ENCODE assay signal across 40 cellular contexts in the genomic region with DNA sequence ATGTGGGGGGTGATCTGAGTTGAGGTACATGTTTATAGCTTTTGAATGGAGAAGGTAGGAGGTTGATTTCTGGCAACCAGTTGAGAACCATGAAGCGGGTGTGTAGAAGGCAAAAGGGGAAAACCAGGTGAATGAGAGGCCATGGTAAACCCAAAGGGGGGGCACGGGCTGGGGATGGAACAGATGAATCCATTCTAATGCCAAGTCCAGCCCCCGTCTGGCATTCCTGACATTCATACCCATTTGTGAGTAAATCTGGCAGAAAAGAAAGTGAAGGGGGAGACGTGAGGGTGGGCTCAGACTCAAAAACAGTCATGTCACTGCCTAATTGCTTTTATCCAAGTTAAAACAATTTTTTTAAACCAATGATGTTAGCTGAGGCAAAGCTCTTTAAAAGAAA.
"Had no signal": no experiment of that assay in that cellular context is flagged by ENCODE, and none has a peak within 500 bp of the region (broad histone marks: within the 10 kb centered on the region; RNA-seq: fewer than 3 reads in every experiment).

No MANE protein-coding gene starts in this region.

- DNase-seq: activated B cell treated with CpG ODN at 0.5 μM for 24 hours; activated CD4-positive, alpha-beta memory T cell treated with anti-CD3 and anti-CD28 coated beads for 36 hours; activated CD4-positive, alpha-beta T cell treated with anti-CD3 and anti-CD28 coated beads for 4 hours; activated CD4-positive, alpha-beta T cell treated with anti-CD3 and anti-CD28 coated beads, Interleukin-2, amount 50 U/mL, for 1 hour; activated CD4-positive, CD25-positive, alpha-beta regulatory T cell treated with anti-CD3 and anti-CD28 coated beads, Interleukin-2, amount 50 U/mL, for 72 hours; activated CD8-positive, alpha-beta memory T cell treated with anti-CD3 and anti-CD28 coated beads, Interleukin-2, amount 50 U/mL, for 4 hours; activated effector memory CD4-positive, alpha-beta T cell treated with Interleukin-2 at 50 U/mL for 16 hours; activated naive CD4-positive, alpha-beta T cell treated with anti-CD3 and anti-CD28 coated beads, Interleukin-2, amount 10 ng/mL, durations not matched to agents 7 days and 5 days; activated naive CD8-positive, alpha-beta T cell treated with anti-CD3 and anti-CD28 coated beads, Interleukin-2, amount 50 U/mL, for 24 hours; activated T-cell treated with anti-CD3 and anti-CD28 coated beads for 4 hours; activated T-cell treated with anti-CD3 and anti-CD28 coated beads, Interleukin-2, amount 50 U/mL, for 4 hours; amniotic stem cell; body of pancreas; cerebellar nuclear complex; Kasumi-1; KG1; MG63; MV-4-11; NCI-H1092; NCI-H146; NCI-H187 treated with DMSO at 0.1 percent for 48 hours; NCI-H2081; NCI-H2171 treated with DMSO at 0.1 percent for 48 hours; NCI-H2227 treated with DMSO at 0.1 percent for 48 hours; NCI-H446 treated with DMSO at 0.1 percent for 48 hours; NCI-H524; NCI-H69; NCI-H82; NK-92 treated with Interleukin-12 subunit alpha and Interleukin-12 subunit beta, amount 100 ng/mL, for 24 hours; Peyer's patch; RPMI8226; SIG-M5; T-cell; T-helper 17 cell had no signal

- H3K9me3 ChIP-seq: ascending aorta, body of pancreas, breast epithelium, MG63, Peyer's patch had no signal

- H3K4me1 Mint-ChIP-seq: activated B cell treated with CpG ODN at 0.5 μM for 24 hours; activated naive CD4-positive, alpha-beta T cell treated with anti-CD3 and anti-CD28 coated beads, Interleukin-2, amount 10 ng/mL, durations not matched to agents 7 days and 5 days; activated naive CD8-positive, alpha-beta T cell treated with anti-CD3 and anti-CD28 coated beads, Interleukin-2, amount 50 U/mL, for 24 hours; T-cell; T-helper 17 cell had no signal

- H3K9me3 Mint-ChIP-seq: activated B cell treated with CpG ODN at 0.5 μM for 24 hours; activated CD4-positive, alpha-beta memory T cell treated with anti-CD3 and anti-CD28 coated beads for 36 hours; activated naive CD4-positive, alpha-beta T cell treated with anti-CD3 and anti-CD28 coated beads, Interleukin-2, amount 10 ng/mL, durations not matched to agents 7 days and 5 days; activated naive CD8-positive, alpha-beta T cell treated with anti-CD3 and anti-CD28 coated beads, Interleukin-2, amount 50 U/mL, for 24 hours; activated T-cell treated with anti-CD3 and anti-CD28 coated beads, Interleukin-2, amount 50 U/mL, for 4 hours; activated T-helper 1 cell treated with anti-CD3 and anti-CD28 coated beads, Interleukin-12 subunit alpha, Interleukin-12 subunit beta, Interleukin-2, Interleukin-4 antibody, amounts not matched to agents 30 ng/mL and 10 ng/mL and 1 ng/mL, durations not matched to agents 14 hours and 24 hours and 36 hours; T-cell had no signal

- H3K4me3 Mint-ChIP-seq: activated B cell treated with CpG ODN at 0.5 μM for 24 hours; activated CD4-positive, alpha-beta memory T cell treated with anti-CD3 and anti-CD28 coated beads for 36 hours; activated naive CD4-positive, alpha-beta T cell treated with anti-CD3 and anti-CD28 coated beads, Interleukin-2, amount 10 ng/mL, durations not matched to agents 7 days and 5 days; activated naive CD8-positive, alpha-beta T cell; activated naive CD8-positive, alpha-beta T cell treated with anti-CD3 and anti-CD28 coated beads, Interleukin-2, amount 50 U/mL, for 24 hours; activated T-cell treated with anti-CD3 and anti-CD28 coated beads, Interleukin-2, amount 50 U/mL, for 4 hours; activated T-helper 1 cell treated with anti-CD3 and anti-CD28 coated beads, Interleukin-12 subunit alpha, Interleukin-12 subunit beta, Interleukin-2, Interleukin-4 antibody, amounts not matched to agents 30 ng/mL and 10 ng/mL and 1 ng/mL, durations not matched to agents 14 hours and 24 hours and 36 hours; T-cell; T-helper 17 cell had no signal

- H3K27ac ChIP-seq: ascending aorta, body of pancreas, breast epithelium, Peyer's patch, VCaP had no signal

- H3K27ac Mint-ChIP-seq: activated B cell treated with CpG ODN at 0.5 μM for 24 hours; activated CD4-positive, alpha-beta memory T cell treated with anti-CD3 and anti-CD28 coated beads for 36 hours; activated naive CD4-positive, alpha-beta T cell treated with anti-CD3 and anti-CD28 coated beads, Interleukin-2, amount 10 ng/mL, durations not matched to agents 7 days and 5 days; activated naive CD8-positive, alpha-beta T cell; activated naive CD8-positive, alpha-beta T cell treated with anti-CD3 and anti-CD28 coated beads, Interleukin-2, amount 50 U/mL, for 24 hours; activated T-helper 1 cell treated with anti-CD3 and anti-CD28 coated beads, Interleukin-12 subunit alpha, Interleukin-12 subunit beta, Interleukin-2, Interleukin-4 antibody, amounts not matched to agents 30 ng/mL and 10 ng/mL and 1 ng/mL, durations not matched to agents 14 hours and 24 hours and 36 hours; T-cell; T-helper 17 cell had no signal

- ATAC-seq: activated naive CD8-positive, alpha-beta T cell treated with anti-CD3 and anti-CD28 coated beads, Interleukin-2, amount 50 U/mL, for 24 hours; activated T-cell treated with anti-CD3 and anti-CD28 coated beads, Interleukin-2, amount 50 U/mL, for 4 hours; body of pancreas; SK-N-SH treated with all-trans-retinoic acid at 6 μM for 48 hours; T-cell; T-helper 17 cell had no signal

- H3K4me1 ChIP-seq: ascending aorta, body of pancreas, breast epithelium, Peyer's patch had no signal

- H3K36me3 Mint-ChIP-seq: activated CD4-positive, alpha-beta memory T cell treated with anti-CD3 and anti-CD28 coated beads for 36 hours; activated naive CD4-positive, alpha-beta T cell treated with anti-CD3 and anti-CD28 coated beads, Interleukin-2, amount 10 ng/mL, durations not matched to agents 7 days and 5 days; activated naive CD8-positive, alpha-beta T cell; T-cell had no signal

- H3K36me3 ChIP-seq: ascending aorta, breast epithelium, MG63, Peyer's patch had no signal

- H3K27me3 ChIP-seq: ascending aorta, body of pancreas, breast epithelium, MG63, Peyer's patch had no signal

- H3K27me3 Mint-ChIP-seq: activated CD4-positive, alpha-beta memory T cell treated with anti-CD3 and anti-CD28 coated beads for 36 hours; activated naive CD4-positive, alpha-beta T cell treated with anti-CD3 and anti-CD28 coated beads, Interleukin-2, amount 10 ng/mL, durations not matched to agents 7 days and 5 days had no signal

- H3K4me3 ChIP-seq: ascending aorta, body of pancreas, breast epithelium, MG63, Peyer's patch had no signal
